Comparison of ENCODE assay signal across 10 cellular contexts in genomic region chr6:114862064-114862463, GRCh38.
"Had no signal": no experiment of that assay in that cellular context is flagged by ENCODE, and none has a peak within 500 bp of the region (broad histone marks: within the 10 kb centered on the region; RNA-seq: fewer than 3 reads in every experiment).

No MANE protein-coding gene starts in this region.

- H3K9ac ChIP-seq: GM23248 had no signal

- FAIRE-seq: H1, H54 had no signal

- H3K4me3 Mint-ChIP-seq: H9, HFFc6 had no signal

- H2AFZ ChIP-seq: GM23248 had no signal

- H3K36me3 ChIP-seq: HAP-1 had no signal

- H3K4me1 ChIP-seq: HAP-1 had no signal

- H3K27ac ChIP-seq: GM23248 had no signal

- H3K27ac Mint-ChIP-seq: H9, HFFc6 had no signal

- DNase-seq: GM23248, GOT3, H7, H9, HCEC 1CT, HFFc6 had no signal

- H3K4me1 Mint-ChIP-seq: H9 had no signal

- ATAC-seq: HCT116 had no signal

- H3K4me3 ChIP-seq: GM23248, HAP-1 had no signal

- H3K9me3 ChIP-seq: HAP-1 had no signal
